7 cellular contexts compared by ENCODE assay signal in the genomic region with DNA sequence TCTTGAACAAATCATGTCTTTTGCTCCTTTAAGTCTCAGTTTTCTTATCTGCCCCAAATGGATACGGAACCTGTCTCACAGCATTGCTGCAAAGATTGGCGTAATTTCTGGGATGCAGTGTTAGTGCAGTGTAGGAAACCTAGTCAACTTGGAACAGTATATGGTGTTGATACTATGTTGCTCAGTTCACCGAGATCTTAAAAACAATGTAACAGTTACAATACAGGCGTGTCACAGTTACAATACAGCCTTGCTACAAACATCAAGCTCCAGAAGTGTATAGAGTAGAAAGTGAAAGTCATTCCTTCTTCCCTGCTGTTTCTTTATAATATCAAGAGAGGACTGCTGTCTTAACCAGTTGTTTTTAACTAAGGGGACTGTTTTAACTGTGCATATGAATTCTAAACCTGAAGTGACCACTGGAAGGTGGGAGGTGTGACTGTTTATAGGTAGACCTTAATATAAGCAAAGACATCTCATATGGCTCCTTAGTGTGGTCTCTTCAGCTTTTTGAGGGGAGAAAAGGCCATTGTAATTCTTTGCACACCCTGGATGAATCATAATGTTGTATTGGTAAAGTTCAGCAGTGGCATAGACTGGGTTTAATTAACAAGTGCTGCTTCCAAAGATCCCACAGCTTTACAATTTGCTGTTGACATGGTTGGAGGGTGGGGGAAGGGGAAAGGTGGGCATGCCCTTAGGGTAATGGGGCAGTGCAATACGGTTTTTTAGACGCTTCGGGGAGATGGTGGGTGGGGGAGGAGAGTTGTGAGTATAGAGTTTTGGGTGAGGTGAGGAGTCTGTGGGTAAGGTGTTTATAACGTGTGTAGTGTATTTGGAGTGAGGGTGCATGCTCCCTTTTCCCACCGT. TPM values are rescaled to one million over a fixed set of nuclear protein-coding genes. Genes with fewer than 3 reads are reported as not detected.
DNase-seq lines count a peak whose midpoint lies in the region; ATAC-seq, FAIRE-seq and TF ChIP-seq lines count a peak whose summit lies in the region.

No MANE protein-coding gene starts in this region.

- peak; percentile 75 for ATAC-seq in stimulated activated naive CD8-positive, alpha-beta T cell treated with anti-CD3 and anti-CD28 coated beads, Interleukin-15, Interleukin-2, amounts not matched to agents 100 U/mL and 50 U/mL, for 24 hours

- H3K27me3 Mint-ChIP-seq in activated naive CD4-positive, alpha-beta T cell treated with anti-CD3 and anti-CD28 coated beads, Interleukin-2, amount 50 U/mL, for 24 hours: no peaks in the 10 kb centered on the region
- peaks cover 10 to 30% (median 24%) of the 10 kb centered on the region in 3 donors for H3K27me3 Mint-ChIP-seq in immature natural killer cell (ENCODE audit: low read depth in 3 of 3)

- no peaks in the 10 kb centered on the region for H3K9me3 Mint-ChIP-seq in activated naive CD4-positive, alpha-beta T cell treated with anti-CD3 and anti-CD28 coated beads, Interleukin-2, amount 50 U/mL, for 24 hours
- H3K9me3 Mint-ChIP-seq in immature natural killer cell: no peaks in the 10 kb centered on the region

- H3K4me3 Mint-ChIP-seq in activated naive CD4-positive, alpha-beta T cell treated with anti-CD3 and anti-CD28 coated beads, Interleukin-2, amount 50 U/mL, for 24 hours: peak overlapping the region; percentile 81
- peak overlapping the region; percentile 81 to 92 (median 86) for H3K4me3 Mint-ChIP-seq in immature natural killer cell

- peak overlapping the region; percentile 52 for H3K27ac Mint-ChIP-seq in activated naive CD4-positive, alpha-beta T cell treated with anti-CD3 and anti-CD28 coated beads, Interleukin-2, amount 50 U/mL, for 24 hours
- H3K27ac Mint-ChIP-seq in immature natural killer cell: peak overlapping the region; percentile 93 to 98 (median 98)

- TF ChIP-seq CTCF in D721Med (IDR thresholded peaks at IDR 0.05; ENCODE audit: insufficient read depth, missing control alignments): no peak

- peaks cover 89% of the 10 kb centered on the region for H3K4me1 Mint-ChIP-seq in activated naive CD4-positive, alpha-beta T cell treated with anti-CD3 and anti-CD28 coated beads, Interleukin-2, amount 50 U/mL, for 24 hours
- peaks cover 95 to 97% of the 10 kb centered on the region in 2 donors for H3K4me1 Mint-ChIP-seq in immature natural killer cell

- no peak for FAIRE-seq in D721Med (lab: Jason Lieb, UNC)

- peak overlapping the region; percentile 31 for H3K4me3 ChIP-seq in Jurkat, Clone E6-1 (ENCODE audit: low read length)

- no peak for DNase-seq in Jurkat, Clone E6-1 (ENCODE audit: low read depth, low spot score)
- DNase-seq in immature natural killer cell (peak; percentile 73 to 77 (median 76)), D721Med (ENCODE audit: insufficient read length, low spot score) (no peak), NCI-H526 (lab: John Stamatoyannopoulos, UW) (no peak), GOT3 (lab: John Stamatoyannopoulos, UW) (no peak)
- no peak for DNase-seq in stimulated activated naive CD8-positive, alpha-beta T cell treated with anti-CD3 and anti-CD28 coated beads, Interleukin-15, Interleukin-2, amounts not matched to agents 100 U/mL and 50 U/mL, for 24 hours

- H3K36me3 Mint-ChIP-seq in activated naive CD4-positive, alpha-beta T cell treated with anti-CD3 and anti-CD28 coated beads, Interleukin-2, amount 50 U/mL, for 24 hours: peaks cover 3% of the 10 kb centered on the region
- H3K36me3 Mint-ChIP-seq in immature natural killer cell: no peaks in the 10 kb centered on the region

RNA-seq across cellular contexts. Expression of a gene that starts 12.9 kb away (rescaled TPM):
- polyA plus RNA-seq in Jurkat, Clone E6-1 (2012; ENCODE audit: insufficient read depth, insufficient read length): 68.8 TPM
- 10 to 100 TPM in 1 of 3 donors, 1 to 10 TPM in 2; 2.0 to 48.1 (median 9.6) TPM for polyA plus RNA-seq in immature natural killer cell

Comparison
In these comparisons a context has a peak if more than half of its experiments do, and no peak if none do; other contexts are left out.
1. DNase-seq: peak in immature natural killer cell (3 of 3); none in Jurkat, Clone E6-1 (single experiment), stimulated activated naive CD8-positive, alpha-beta T cell treated with anti-CD3 and anti-CD28 coated beads, Interleukin-15, Interleukin-2, amounts not matched to agents 100 U/mL and 50 U/mL, for 24 hours (single experiment), D721Med (single experiment), NCI-H526 (0 of 2) and GOT3 (single experiment).